Comparison of ENCODE assay signal across 7 cellular contexts in genomic region chr17:74862108-74862901, GRCh38.
DNase-seq lines count a peak whose midpoint lies in the region; TF ChIP-seq lines count a peak whose summit lies in the region.

No MANE protein-coding gene starts in this region.

- H3K4me3 ChIP-seq in GM12864 (ENCODE audit: low read depth, low read length): no peak overlapping the region

- DNase-seq in GM12864 (ENCODE audit: low read depth) (no peak), NCI-H128 (lab: John Stamatoyannopoulos, UW; ENCODE audit: unreplicated experiment) (peak; percentile 18), ecto neural progenitor cell (ENCODE audit: low spot score) (peak; percentile 93), midbrain (lab: John Stamatoyannopoulos, UW) (peak; percentile 68), NCI-H187 (lab: John Stamatoyannopoulos, UW) (no peak)
- DNase-seq in activated CD4-positive, alpha-beta T cell treated with anti-CD3 and anti-CD28 coated beads, Interleukin-2, amount 50 U/mL, for 4 hours: peak; percentile 64 to 71
- peak; percentile 55 for DNase-seq in stimulated activated CD8-positive, alpha-beta memory T cell treated with anti-CD3 and anti-CD28 coated beads, Interleukin-4, amount 100 ng/mL, for 24 hours (ENCODE audit: low read depth)

- peak; percentile 74 for TF ChIP-seq CTCF in GM12864 (IDR thresholded peaks at IDR 0.05; ENCODE audit: low read depth, low read length, missing control alignments)

Comparison
In these comparisons a context has a peak if more than half of its experiments do, and no peak if none do; other contexts are left out.
1. DNase-seq: peak in NCI-H128 (single experiment), activated CD4-positive, alpha-beta T cell treated with anti-CD3 and anti-CD28 coated beads, Interleukin-2, amount 50 U/mL, for 4 hours (2 of 2), ecto neural progenitor cell (single experiment), midbrain (single experiment) and stimulated activated CD8-positive, alpha-beta memory T cell treated with anti-CD3 and anti-CD28 coated beads, Interleukin-4, amount 100 ng/mL, for 24 hours (single experiment); none in GM12864 (single experiment) and NCI-H187 (0 of 2).